12 cellular contexts compared by ENCODE assay signal in the genomic region with DNA sequence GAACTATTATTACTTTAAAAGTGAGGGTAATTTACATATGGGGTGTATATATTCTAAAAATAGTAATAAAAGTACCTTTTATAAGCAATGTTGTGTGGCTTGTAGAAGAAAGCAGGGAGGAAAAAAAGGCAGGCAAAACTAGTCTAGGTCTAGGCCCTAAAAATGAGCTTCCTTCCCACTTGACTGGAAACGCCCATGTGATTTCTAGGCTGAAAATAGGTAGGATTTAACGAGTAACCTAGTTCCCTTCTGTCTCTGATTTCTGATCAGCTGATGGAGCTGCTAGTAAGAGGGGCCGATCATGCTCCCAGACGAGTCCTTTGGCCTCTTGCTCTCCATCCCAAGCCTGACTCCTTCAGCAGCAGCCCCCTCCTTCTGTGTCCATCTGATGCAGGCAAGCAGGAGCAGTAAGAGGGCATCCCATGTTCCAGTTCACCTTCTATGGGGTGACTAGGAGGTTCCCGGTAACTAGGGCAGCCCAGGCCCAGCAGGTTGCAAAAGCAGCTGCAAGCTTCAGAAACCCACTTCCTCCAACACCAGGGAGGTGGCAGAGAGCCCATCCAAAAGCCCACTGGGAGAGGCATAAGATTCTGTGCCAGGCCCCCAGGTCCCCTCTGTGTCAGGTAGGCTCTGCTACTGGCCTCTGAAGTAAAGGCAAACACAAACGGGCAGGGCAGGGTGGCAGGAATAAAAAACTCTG. TPM values are rescaled to one million over a fixed set of nuclear protein-coding genes. Genes with fewer than 3 reads are reported as not detected.
DNase-seq lines count a peak whose midpoint lies in the region; ATAC-seq lines count a peak whose summit lies in the region.
"Had no signal": no experiment of that assay in that cellular context is flagged by ENCODE, and none has a peak within 500 bp of the region (broad histone marks: within the 10 kb centered on the region; RNA-seq: fewer than 3 reads in every experiment).

No MANE protein-coding gene starts in this region.

- H3K4me1 ChIP-seq in thymus (ENCODE audit: control insufficient read depth, insufficient read depth, low read length): peaks cover 25% of the 10 kb centered on the region

- H3K4me1 Mint-ChIP-seq in activated T-cell treated with anti-CD3 and anti-CD28 coated beads, Interleukin-2, amount 50 U/mL, for 24 hours (ENCODE audit: low read depth): peaks cover 79% of the 10 kb centered on the region
- H3K4me1 Mint-ChIP-seq in T-helper 17 cell (peaks cover 48% of the 10 kb centered on the region), immature natural killer cell (peaks cover 70 to 71% of the 10 kb centered on the region in 2 donors)

- peaks cover 53% of the 10 kb centered on the region for H3K36me3 ChIP-seq in thymus (ENCODE audit: control insufficient read depth, insufficient read depth)

- H3K27ac Mint-ChIP-seq in activated T-cell treated with anti-CD3 and anti-CD28 coated beads, Interleukin-2, amount 50 U/mL, for 24 hours: peak overlapping the region; percentile 93
- peak overlapping the region; percentile 84 for H3K27ac Mint-ChIP-seq in T-helper 17 cell
- peak overlapping the region; percentile 86 to 95 (median 94) for H3K27ac Mint-ChIP-seq in immature natural killer cell
- H3K27ac Mint-ChIP-seq: mesothelial cell of epicardium had no signal

- H3K9me3 ChIP-seq in T-helper 17 cell (ENCODE audit: control insufficient read depth, low read length, poor library complexity, severe bottlenecking) (no peaks in the 10 kb centered on the region), thymus (ENCODE audit: control insufficient read depth) (no peaks in the 10 kb centered on the region)

- H3K4me3 Mint-ChIP-seq in activated T-cell treated with anti-CD3 and anti-CD28 coated beads, Interleukin-2, amount 50 U/mL, for 24 hours: peak overlapping the region; percentile 66
- H3K4me3 Mint-ChIP-seq in T-helper 17 cell (peak overlapping the region; percentile 88), immature natural killer cell (peak overlapping the region; percentile 82 to 93 (median 90))
- H3K4me3 Mint-ChIP-seq: mesothelial cell of epicardium had no signal

- H3K27me3 ChIP-seq in thymus (ENCODE audit: control insufficient read depth, insufficient read depth): no peaks in the 10 kb centered on the region

- H3K4me3 ChIP-seq in thymus (ENCODE audit: low read length): peak overlapping the region; percentile 40

- no peak for DNase-seq in activated T-cell treated with anti-CD3 and anti-CD28 coated beads, Interleukin-2, amount 50 U/mL, for 24 hours
- DNase-seq in activated T-cell treated with anti-CD3 and anti-CD28 coated beads, Interleukin-2, amount 50 U/mL, for 1 hour: no peak
- no peak for DNase-seq in T-helper 17 cell
- peak; percentile 26 to 39 (median 28) for DNase-seq in immature natural killer cell
- DNase-seq in activated CD4-positive, CD25-positive, alpha-beta regulatory T cell (lab: John Stamatoyannopoulos, UW): no peak
- DNase-seq: NCI-H2081 treated with DMSO at 0.1 percent for 48 hours had no signal

- no peaks in the 10 kb centered on the region for H3K27me3 Mint-ChIP-seq in activated T-cell treated with anti-CD3 and anti-CD28 coated beads, Interleukin-2, amount 50 U/mL, for 24 hours
- H3K27me3 Mint-ChIP-seq in T-helper 17 cell (no peaks in the 10 kb centered on the region), immature natural killer cell (ENCODE audit: low read depth in 3 of 3) (peaks cover 2 to 8% (median 8%) of the 10 kb centered on the region in 3 donors)

- WGBS in thymus: 41% methylated on average over 6 of the region's 6 CpGs

- peak overlapping the region; percentile 62 for H3K27ac ChIP-seq in thymus (ENCODE audit: low read depth)

- peak; percentile 6 for ATAC-seq in T-helper 17 cell
- ATAC-seq in HG02763 (IDR thresholded peaks at IDR 0.05; ENCODE audit: unreplicated experiment): no peak
- no peak for ATAC-seq in HG03439 (IDR thresholded peaks at IDR 0.05; ENCODE audit: unreplicated experiment)
- ATAC-seq: esophagus mucosa, HepG2 had no signal

- H3K9me3 Mint-ChIP-seq in activated T-cell treated with anti-CD3 and anti-CD28 coated beads, Interleukin-2, amount 50 U/mL, for 24 hours: no peaks in the 10 kb centered on the region
- H3K9me3 Mint-ChIP-seq in immature natural killer cell: no peaks in the 10 kb centered on the region
- H3K9me3 Mint-ChIP-seq: mesothelial cell of epicardium had no signal

- H3K36me3 Mint-ChIP-seq in activated T-cell treated with anti-CD3 and anti-CD28 coated beads, Interleukin-2, amount 50 U/mL, for 24 hours (ENCODE audit: low read depth): peaks cover 98% of the 10 kb centered on the region
- peaks cover 4% of the 10 kb centered on the region for H3K36me3 Mint-ChIP-seq in T-helper 17 cell (ENCODE audit: low read depth)
- peaks cover 12 to 39% (median 20%) of the 10 kb centered on the region in 3 donors for H3K36me3 Mint-ChIP-seq in immature natural killer cell

RNA-seq across cellular contexts. Expression of gene TBC1D20, which starts 24.4 kb away (rescaled TPM):
- 10 to 100 TPM; 20.6 to 29.4 TPM for total RNA-seq in T-helper 17 cell
- 10 to 100 TPM; 19.4 to 38.3 (median 33.2) TPM for polyA plus RNA-seq in immature natural killer cell
- polyA plus RNA-seq in thymus: 16.2 TPM

RNA-seq across cellular contexts. Expression of gene RBCK1, which starts 29.8 kb away (rescaled TPM):
- total RNA-seq in T-helper 17 cell: 10 to 100 TPM; 62.1 to 72.7 TPM
- polyA plus RNA-seq in immature natural killer cell (100 to 1,000 TPM; 110 to 131 (median 126) TPM), thymus (140 TPM)

RNA-seq across cellular contexts. Expression of gene TRIB3, which starts 57.4 kb away (rescaled TPM):
- total RNA-seq in T-helper 17 cell: 1 to 10 TPM; 1.8 to 3.3 TPM
- polyA plus RNA-seq in immature natural killer cell: 10 to 100 TPM; 17.0 to 27.6 (median 25.0) TPM
- 10.1 TPM for polyA plus RNA-seq in thymus

Comparison
In these comparisons a context has a peak if more than half of its experiments do, and no peak if none do; other contexts are left out.
1. DNase-seq: peak in immature natural killer cell (3 of 3); none in activated T-cell treated with anti-CD3 and anti-CD28 coated beads, Interleukin-2, amount 50 U/mL, for 24 hours (single experiment), activated T-cell treated with anti-CD3 and anti-CD28 coated beads, Interleukin-2, amount 50 U/mL, for 1 hour (single experiment), T-helper 17 cell (0 of 3) and activated CD4-positive, CD25-positive, alpha-beta regulatory T cell (0 of 4).
2. Peak in every context shown above with its lines, with median percentiles within 50 percentile points of each other: H3K27ac Mint-ChIP-seq and H3K4me3 Mint-ChIP-seq.